ENCODE assay signal across 8 cellular contexts in the genomic region with DNA sequence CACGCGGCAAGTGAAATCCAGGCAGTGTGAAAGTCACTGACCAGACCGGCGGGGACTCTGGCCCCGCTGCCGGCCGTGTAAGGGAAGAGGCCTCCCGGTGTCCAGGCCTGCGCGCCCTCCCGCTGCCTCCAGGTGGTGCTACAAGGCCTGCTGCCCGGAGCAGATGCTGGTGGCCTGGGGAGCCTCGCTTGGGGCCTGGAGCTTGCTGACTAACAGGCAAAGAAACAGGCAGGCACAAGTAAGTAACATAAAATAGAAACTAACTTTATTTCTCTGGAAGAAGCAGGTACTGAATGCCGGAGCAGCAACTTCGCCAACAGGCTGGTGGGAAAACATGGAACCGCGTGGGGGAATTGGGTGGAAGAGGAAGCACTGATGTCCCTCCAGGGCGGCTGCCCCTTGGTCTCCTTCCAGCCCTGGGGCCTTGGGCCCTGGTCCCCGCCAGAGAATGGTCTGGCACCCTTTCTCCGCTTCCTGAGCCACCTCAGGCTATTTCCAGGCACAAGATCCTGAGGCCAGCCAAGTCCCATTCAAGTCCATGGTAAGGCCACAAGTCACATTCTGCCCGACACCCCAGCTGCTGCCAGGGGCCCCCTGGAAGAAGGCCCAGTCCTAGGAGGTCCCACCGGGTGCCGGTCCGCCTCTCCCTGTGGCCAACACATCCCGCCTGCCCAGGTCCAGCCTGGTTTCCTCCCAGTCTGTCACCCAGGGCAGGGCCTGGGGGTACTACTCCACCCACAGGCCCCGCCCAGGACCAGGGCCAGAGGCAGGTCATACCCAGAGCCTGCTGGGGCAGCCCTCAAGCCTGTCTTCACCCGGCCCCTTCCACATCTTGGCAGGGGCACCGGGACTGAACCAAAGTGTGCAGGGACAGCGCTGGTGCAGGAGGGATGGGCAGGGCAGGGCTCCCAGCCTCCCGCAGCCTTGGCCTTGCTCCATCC. TPM values are rescaled to one million over a fixed set of nuclear protein-coding genes. Genes with fewer than 3 reads are reported as not detected.
DNase-seq lines count a peak whose midpoint lies in the region; ATAC-seq and TF ChIP-seq lines count a peak whose summit lies in the region.

No MANE protein-coding gene starts in this region.

- 38 to 45% (median 42%) methylated on average over 12 to 30 of the region's 30 CpGs for WGBS in stomach, 5 donors

- H3K36me3 ChIP-seq in stomach: peaks cover 24 to 42% (median 41%) of the 10 kb centered on the region in 4 donors

- no peak for TF ChIP-seq EP300 in stomach (IDR thresholded peaks at IDR 0.05)

- H3K27ac ChIP-seq in stomach: peak overlapping the region in 4 of 5 donors; percentile 34 to 70 (median 56)

- intact Hi-C loops in stomach (cut with DNase I; ENCODE audit: low total_unique reads): loop anchor here (5.0 kb wide), 1 partner anchor 34 kb away; no protein-coding TSS in a partner anchor

- no peak overlapping the region for H3K4me3 ChIP-seq in stomach

- peaks cover 10 to 25% (median 18%) of the 10 kb centered on the region in 4 donors for H3K4me1 ChIP-seq in stomach

- in situ Hi-C loops in Caki2 (cut with HindIII; ENCODE audit: low pct_unique_long_range_greater_than_20kb, low sequenced_read_pairs): no loop called here

- DNase-seq in Caki2 (ENCODE audit: low read depth) (peak; percentile 68), RPMI7951 (ENCODE audit: low read depth) (peak; percentile 81), fibroblast of the conjunctiva (ENCODE audit: low read depth) (peak; percentile 85), occipital lobe (lab: John Stamatoyannopoulos, UW) (peak; percentile 82), stomach (peak; percentile 91)
- peak; percentile 54 for DNase-seq in activated T-helper 9 cell treated with anti-CD3 and anti-CD28 coated beads, Interleukin-2, amount 50 U/mL, for 16 hours (ENCODE audit: low read depth)

- ATAC-seq in HG03280 (IDR thresholded peaks at IDR 0.05; ENCODE audit: unreplicated experiment) (peak; percentile 67), GM19452 (IDR thresholded peaks at IDR 0.05; ENCODE audit: unreplicated experiment) (no peak)

- no peaks in the 10 kb centered on the region for H3K27me3 ChIP-seq in stomach

- TF ChIP-seq CTCF in stomach (IDR thresholded peaks at IDR 0.05): peak in 5 of 7 experiments; percentile 88 to 94 (median 92)

- no peak for TF ChIP-seq POLR2A in stomach (IDR thresholded peaks at IDR 0.05)

- H3K9me3 ChIP-seq in stomach: no peaks in the 10 kb centered on the region

RNA-seq across cellular contexts. Expression of gene TNK2, which starts 45.0 kb away (rescaled TPM):
- total RNA-seq in Caki2 (2014; rRNA removed; shearing (Covaris generic); ENCODE audit: low replicate concordance): 10.7 and 21.2 TPM in 2 replicates
- 7.1 and 8.7 TPM in 2 replicates for total RNA-seq in RPMI7951 (2014; rRNA removed; shearing (Covaris generic))
- total RNA-seq in occipital lobe (10.1 TPM), stomach (100 to 1,000 TPM in 1 of 5 donors, 10 to 100 TPM in 3, 1 to 10 TPM in 1; 6.1 to 431 (median 42.6) TPM)
- polyA plus RNA-seq in stomach: 10 to 100 TPM; 20.1 to 42.7 (median 34.5) TPM

RNA-seq across cellular contexts. Expression of gene MUC4, which starts 51.7 kb away (rescaled TPM):
- total RNA-seq in Caki2 (2014; rRNA removed; shearing (Covaris generic); ENCODE audit: low replicate concordance): 0.06 and 0.20 TPM in 2 replicates
- total RNA-seq in RPMI7951 (2014; rRNA removed; shearing (Covaris generic)): not detected in 2 replicates
- not detected for total RNA-seq in occipital lobe
- total RNA-seq in stomach: 100 to 1,000 TPM in 1 of 5 donors, 10 to 100 TPM in 3, under 1 TPM in 1; 0.73 to 355 (median 41.3) TPM
- polyA plus RNA-seq in stomach: 10 to 100 TPM in 1 of 3 donors, under 1 TPM in 1, not detected in 1; 0.81 to 28.9 TPM
